Comparison of ENCODE assay signal across 15 cellular contexts in the genomic region with DNA sequence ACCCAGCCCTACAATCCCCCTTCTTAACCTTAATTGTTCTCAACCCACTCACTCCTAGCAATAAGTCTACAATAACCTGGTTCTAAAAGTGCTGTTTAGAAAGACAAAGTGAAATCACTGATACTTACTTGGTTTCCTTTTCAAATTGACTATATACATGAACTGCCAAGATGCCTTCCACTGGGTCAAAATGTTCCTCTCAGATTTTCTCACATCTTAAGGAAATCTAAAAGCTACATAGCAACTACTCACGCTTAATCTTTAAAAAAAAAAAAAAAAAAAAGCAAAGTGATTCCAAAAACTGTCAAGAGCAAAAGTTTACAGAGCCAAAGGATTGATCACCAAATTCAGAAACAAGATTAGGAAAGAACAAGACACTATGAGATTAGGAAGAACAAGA.
DNase-seq lines count a peak whose midpoint lies in the region; ATAC-seq and TF ChIP-seq lines count a peak whose summit lies in the region.
"Had no signal": no experiment of that assay in that cellular context is flagged by ENCODE, and none has a peak within 500 bp of the region (broad histone marks: within the 10 kb centered on the region; RNA-seq: fewer than 3 reads in every experiment).

No MANE protein-coding gene starts in this region.

- H3K27me3 ChIP-seq in right atrium auricular region (no peaks in the 10 kb centered on the region), right cardiac atrium (ENCODE audit: control insufficient read depth, insufficient read depth) (no peaks in the 10 kb centered on the region)
- H3K27me3 ChIP-seq: cardiac muscle cell, ovary had no signal

- H3K4me1 Mint-ChIP-seq in natural killer cell treated with Interleukin-12 subunit alpha and Interleukin-12 subunit beta and Interleukin-15 and Interleukin-18, amount 100 ng/mL, for 72 hours (ENCODE audit: low read depth in 2 of 2), result peaks cover 28 to 31% of the 10 kb centered on the region in 2 donors

- peak overlapping the region; percentile 11 for H3K4me3 Mint-ChIP-seq in natural killer cell treated with Interleukin-12 subunit alpha and Interleukin-12 subunit beta and Interleukin-15 and Interleukin-18, amount 100 ng/mL, for 72 hours

- H3K27ac ChIP-seq in right atrium auricular region (peak overlapping the region; percentile 97 to 99), right cardiac atrium (ENCODE audit: low read length) (no peak overlapping the region), adipose tissue (ENCODE audit: low read depth, low read length) (peak overlapping the region; percentile 34)
- H3K27ac ChIP-seq: cardiac muscle cell, ovary had no signal

- intact Hi-C loops in right cardiac atrium (cut with DNase I), result loop anchor here in 1 of 4 donors (5.0 kb wide), 1 partner anchor 68 kb away; a partner anchor contains a TSS

- H3K36me3 ChIP-seq in right atrium auricular region, result peaks cover 8% of the 10 kb centered on the region
- H3K36me3 ChIP-seq: cardiac muscle cell, ovary had no signal

- no peak for TF ChIP-seq CTCF in right atrium auricular region (IDR thresholded peaks at IDR 0.05)

- H3K9me3 ChIP-seq in right atrium auricular region (no peaks in the 10 kb centered on the region), right cardiac atrium (ENCODE audit: control insufficient read depth, low read length) (no peaks in the 10 kb centered on the region)
- H3K9me3 ChIP-seq: ovary had no signal

- H3K36me3 Mint-ChIP-seq in natural killer cell treated with Interleukin-12 subunit alpha and Interleukin-12 subunit beta and Interleukin-15 and Interleukin-18, amount 100 ng/mL, for 72 hours, result no peaks in the 10 kb centered on the region

- ATAC-seq in right cardiac atrium, result no peak
- no peak for ATAC-seq in natural killer cell treated with Interleukin-12 subunit alpha and Interleukin-12 subunit beta and Interleukin-15 and Interleukin-18, amount 100 ng/mL, for 72 hours

- no peaks in the 10 kb centered on the region for H3K27me3 Mint-ChIP-seq in natural killer cell treated with Interleukin-12 subunit alpha and Interleukin-12 subunit beta and Interleukin-15 and Interleukin-18, amount 100 ng/mL, for 72 hours

- H3K27ac Mint-ChIP-seq in natural killer cell treated with Interleukin-12 subunit alpha and Interleukin-12 subunit beta and Interleukin-15 and Interleukin-18, amount 100 ng/mL, for 72 hours, result peak overlapping the region; percentile 29 to 83

- 46% methylated on average over 1 of the region's 1 CpG for WGBS in right cardiac atrium
- WGBS in adipose tissue, 3 donors, result 67 to 76% (median 70%) methylated on average over 1 of the region's 1 CpG

- no peak overlapping the region for H3K4me3 ChIP-seq in right atrium auricular region
- no peak overlapping the region for H3K4me3 ChIP-seq in right cardiac atrium (ENCODE audit: low read length)
- H3K4me3 ChIP-seq: cardiac muscle cell, ovary had no signal

- no peak for DNase-seq in right atrium auricular region (ENCODE audit: low spot score)
- DNase-seq in right cardiac atrium, result no peak
- no peak for DNase-seq in natural killer cell treated with Interleukin-12 subunit alpha and Interleukin-12 subunit beta and Interleukin-15 and Interleukin-18, amount 100 ng/mL, for 72 hours (ENCODE audit: low spot score)
- DNase-seq in Kasumi-1 (lab: John Stamatoyannopoulos, UW), result no peak
- no peak for DNase-seq in SHP77 treated with DMSO at 0.1 percent for 48 hours (lab: John Stamatoyannopoulos, UW)
- no peak for DNase-seq in NCI-H146 treated with DMSO at 0.1 percent for 48 hours (lab: John Stamatoyannopoulos, UW; ENCODE audit: unreplicated experiment)
- no peak for DNase-seq in SW 1271 (lab: John Stamatoyannopoulos, UW)
- DNase-seq: GOT3; kidney; NCI-H2171; OCI-M1; ovary; stimulated activated CD4-positive, alpha-beta T cell treated with anti-CD3 and anti-CD28 coated beads, Interleukin-4, amount 100 ng/mL, for 4 hours had no signal

- no peaks in the 10 kb centered on the region for H3K9me3 Mint-ChIP-seq in natural killer cell treated with Interleukin-12 subunit alpha and Interleukin-12 subunit beta and Interleukin-15 and Interleukin-18, amount 100 ng/mL, for 72 hours

- H3K4me1 ChIP-seq in right atrium auricular region (peaks cover 0 to 61% of the 10 kb centered on the region in 2 donors), right cardiac atrium (ENCODE audit: control insufficient read depth, insufficient read depth, low read length) (peaks cover 4% of the 10 kb centered on the region)
